1 cellular context compared by ENCODE assay signal in genomic region chr4:128287871-128288688, GRCh38.
TF ChIP-seq lines count a peak whose summit lies in the region.

No MANE protein-coding gene starts in this region.

TF ChIP-seq in HepG2, 621 proteins besides CTCF, POLR2A, EP300 and RAD21 (continued from another document and continues in another):
- TF ChIP-seq ATF4 (CRISPR knock-in tag; IDR thresholded peaks at IDR 0.05) (peak in 1 of 2 experiments; percentile 91; a peak in 2 of 4 replicates), NFE2L2 (IDR thresholded peaks at IDR 0.05; ENCODE audit: low read length) (no peak), MNT (IDR thresholded peaks at IDR 0.05) (peak; percentile 84), ZBTB43 (CRISPR knock-in tag; conservative IDR thresholded peaks at IDR 0.05) (peak; percentile 95), ZNF605 (CRISPR knock-in tag; IDR thresholded peaks at IDR 0.05) (peak; percentile 99), ZFP1 (CRISPR knock-in tag; IDR thresholded peaks at IDR 0.05) (0 out of 2 replicates have a peak, but pooled peaks have one; percentile 91), CCDC6 (CRISPR knock-in tag; IDR thresholded peaks at IDR 0.05) (peak; percentile 100), MAZ (IDR thresholded peaks at IDR 0.05; ENCODE audit: borderline replicate concordance, low read depth, low read length) (peak; percentile 96), MAZ (CRISPR knock-in tag; IDR thresholded peaks at IDR 0.05; ENCODE audit: low read depth) (peak; percentile 96), ELF3 (CRISPR knock-in tag; IDR thresholded peaks at IDR 0.05) (peak; percentile 93), U2AF2 (IDR thresholded peaks at IDR 0.05; ENCODE audit: low read depth, low read length) (0 out of 2 replicates have a peak, but pooled peaks have one; percentile 28), KLF11 (CRISPR knock-in tag; IDR thresholded peaks at IDR 0.05) (peak; percentile 98), ZNF337 (CRISPR knock-in tag; IDR thresholded peaks at IDR 0.05; ENCODE audit: borderline replicate concordance, low read depth) (peak; percentile 57; the same call in 1 of the 2 replicates), ZNF576 (CRISPR knock-in tag; IDR thresholded peaks at IDR 0.05) (peak; percentile 96), RXRA (CRISPR knock-in tag; IDR thresholded peaks at IDR 0.05) (peak; percentile 92), SKIL (CRISPR knock-in tag; IDR thresholded peaks at IDR 0.05; ENCODE audit: borderline replicate concordance) (peak; percentile 95), ZBTB14 (CRISPR knock-in tag; IDR thresholded peaks at IDR 0.05) (peak; percentile 74), JUND (CRISPR knock-in tag; IDR thresholded peaks at IDR 0.05) (peak; percentile 76), HMGXB3 (CRISPR knock-in tag; IDR thresholded peaks at IDR 0.05; ENCODE audit: borderline replicate concordance) (peak; percentile 84), ELF1 (CRISPR knock-in tag; IDR thresholded peaks at IDR 0.05) (peak; percentile 80), AGO2 (optimal IDR thresholded peaks at IDR 0.05; ENCODE audit: low read depth, low read length) (peak; percentile 69), ISX (CRISPR knock-in tag; conservative IDR thresholded peaks at IDR 0.05) (peak; percentile 96; the same call in 1 of the 2 replicates), ZSCAN25 (CRISPR knock-in tag; IDR thresholded peaks at IDR 0.05) (peak; percentile 98), ZNF83 (CRISPR knock-in tag; IDR thresholded peaks at IDR 0.05; ENCODE audit: borderline replicate concordance) (peak; percentile 96), ZNF224 (CRISPR knock-in tag; IDR thresholded peaks at IDR 0.05) (peak; percentile 98), EZH2 (conservative IDR thresholded peaks at IDR 0.05; ENCODE audit: low read depth, low read length) (no peak), ADNP (CRISPR knock-in tag; IDR thresholded peaks at IDR 0.05) (no peak), TFE3 (CRISPR knock-in tag; IDR thresholded peaks at IDR 0.05) (peak; percentile 97), ZNF564 (CRISPR knock-in tag; IDR thresholded peaks at IDR 0.05) (peak; percentile 98), ZNF101 (CRISPR knock-in tag; IDR thresholded peaks at IDR 0.05; ENCODE audit: borderline replicate concordance, low read depth) (peak; percentile 91; the same call in 1 of the 2 replicates), XBP1 (CRISPR knock-in tag; IDR thresholded peaks at IDR 0.05) (peak; percentile 72; the same call in 1 of the 2 replicates), THYN1 (CRISPR knock-in tag; IDR thresholded peaks at IDR 0.05; ENCODE audit: borderline replicate concordance, low read depth) (0 out of 2 replicates have a peak, but pooled peaks have one; percentile 69), DBP (CRISPR knock-in tag; IDR thresholded peaks at IDR 0.05; ENCODE audit: not compliant biosample characterization) (peak; percentile 88), ZFP82 (CRISPR knock-in tag; IDR thresholded peaks at IDR 0.05; ENCODE audit: borderline replicate concordance) (peak; percentile 98), POLR2G (IDR thresholded peaks at IDR 0.05; ENCODE audit: low read depth, low read length) (peak; percentile 89), FOXK2 (IDR thresholded peaks at IDR 0.05) (no peak), TSC22D2 (CRISPR knock-in tag; IDR thresholded peaks at IDR 0.05; ENCODE audit: borderline replicate concordance) (peak; percentile 99), ZNF558 (CRISPR knock-in tag; IDR thresholded peaks at IDR 0.05; ENCODE audit: borderline replicate concordance) (peak; percentile 99), ZNF451 (CRISPR knock-in tag; IDR thresholded peaks at IDR 0.05) (peak; percentile 93), CREB1 (IDR thresholded peaks at IDR 0.05) (no peak; the same call in none of the 2 replicates), CREB1 (CRISPR knock-in tag; IDR thresholded peaks at IDR 0.05) (peak; percentile 28; the same call in 1 of the 2 replicates), REPIN1 (CRISPR knock-in tag; IDR thresholded peaks at IDR 0.05; ENCODE audit: borderline replicate concordance, low read depth) (peak; percentile 99), ZNF431 (CRISPR knock-in tag; IDR thresholded peaks at IDR 0.05; ENCODE audit: borderline replicate concordance, low read depth) (peak; percentile 98), ZNF510 (CRISPR knock-in tag; IDR thresholded peaks at IDR 0.05; ENCODE audit: low read depth) (peak; percentile 95; the same call in 1 of the 2 replicates), SATB2 (CRISPR knock-in tag; IDR thresholded peaks at IDR 0.05) (peak; percentile 80; the same call in 1 of the 2 replicates), RFXANK (CRISPR knock-in tag; IDR thresholded peaks at IDR 0.05) (peak; percentile 93), TEF (CRISPR knock-in tag; IDR thresholded peaks at IDR 0.05) (peak; percentile 86; the same call in 1 of the 2 replicates)
